In the genomic region with DNA sequence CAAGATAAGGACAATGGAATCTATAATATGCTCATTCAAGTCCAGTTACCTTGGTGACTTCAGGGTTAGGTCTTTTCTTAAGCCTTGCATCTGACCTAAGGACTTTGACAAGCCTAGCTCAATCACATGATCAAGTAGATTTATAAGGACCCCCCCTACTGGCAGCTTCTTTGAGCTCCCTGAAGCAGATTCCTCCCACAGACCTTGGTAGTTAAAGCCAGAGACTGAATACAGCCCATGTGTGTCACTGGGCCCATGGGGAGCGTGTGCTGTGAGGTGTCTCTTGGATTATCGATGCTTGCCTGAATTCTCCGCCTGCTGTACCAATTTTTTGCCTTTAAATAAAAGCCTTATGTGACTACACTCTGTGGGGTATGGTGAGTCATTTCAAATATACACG, we compare ENCODE assay signal across 1 cellular context.
TF ChIP-seq lines count a peak whose summit lies in the region.

No MANE protein-coding gene starts in this region.

TF ChIP-seq in HepG2, 621 proteins besides CTCF, POLR2A, EP300 and RAD21 (continued from another document):
- TF ChIP-seq, protein P1, sequence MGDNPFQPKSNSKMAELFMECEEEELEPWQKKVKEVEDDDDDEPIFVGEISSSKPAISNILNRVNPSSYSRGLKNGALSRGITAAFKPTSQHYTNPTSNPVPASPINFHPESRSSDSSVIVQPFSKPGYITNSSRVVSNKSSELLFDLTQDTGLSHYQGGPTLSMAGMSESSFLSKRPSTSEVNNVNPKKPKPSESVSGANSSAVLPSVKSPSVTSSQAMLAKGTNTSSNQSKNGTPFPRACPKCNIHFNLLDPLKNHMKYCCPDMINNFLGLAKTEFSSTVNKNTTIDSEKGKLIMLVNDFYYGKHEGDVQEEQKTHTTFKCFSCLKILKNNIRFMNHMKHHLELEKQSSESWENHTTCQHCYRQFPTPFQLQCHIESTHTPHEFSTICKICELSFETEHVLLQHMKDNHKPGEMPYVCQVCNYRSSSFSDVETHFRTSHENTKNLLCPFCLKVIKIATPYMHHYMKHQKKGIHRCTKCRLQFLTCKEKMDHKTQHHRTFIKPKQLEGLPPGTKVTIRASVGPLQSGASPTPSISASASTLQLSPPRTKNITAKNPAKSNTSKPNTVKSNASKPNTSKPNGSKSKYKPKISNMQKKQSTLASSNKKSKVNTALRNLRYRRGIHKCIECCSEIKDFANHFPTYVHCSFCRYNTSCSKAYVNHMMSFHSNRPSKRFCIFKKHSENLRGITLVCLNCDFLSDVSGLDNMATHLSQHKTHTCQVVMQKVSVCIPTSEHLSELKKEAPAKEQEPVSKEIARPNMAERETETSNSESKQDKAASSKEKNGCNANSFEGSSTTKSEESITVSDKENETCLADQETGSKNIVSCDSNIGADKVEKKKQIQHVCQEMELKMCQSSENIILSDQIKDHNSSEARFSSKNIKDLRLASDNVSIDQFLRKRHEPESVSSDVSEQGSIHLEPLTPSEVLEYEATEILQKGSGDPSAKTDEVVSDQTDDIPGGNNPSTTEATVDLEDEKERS (CRISPR knock-in tag; IDR thresholded peaks at IDR 0.05) = no peak
- no peak for TF ChIP-seq ZNF557 (CRISPR knock-in tag; IDR thresholded peaks at IDR 0.05)
- no peak for TF ChIP-seq ATM (IDR thresholded peaks at IDR 0.05; ENCODE audit: borderline replicate concordance)
- TF ChIP-seq TOE1 (CRISPR knock-in tag; IDR thresholded peaks at IDR 0.05) = no peak
- TF ChIP-seq, protein P2, sequence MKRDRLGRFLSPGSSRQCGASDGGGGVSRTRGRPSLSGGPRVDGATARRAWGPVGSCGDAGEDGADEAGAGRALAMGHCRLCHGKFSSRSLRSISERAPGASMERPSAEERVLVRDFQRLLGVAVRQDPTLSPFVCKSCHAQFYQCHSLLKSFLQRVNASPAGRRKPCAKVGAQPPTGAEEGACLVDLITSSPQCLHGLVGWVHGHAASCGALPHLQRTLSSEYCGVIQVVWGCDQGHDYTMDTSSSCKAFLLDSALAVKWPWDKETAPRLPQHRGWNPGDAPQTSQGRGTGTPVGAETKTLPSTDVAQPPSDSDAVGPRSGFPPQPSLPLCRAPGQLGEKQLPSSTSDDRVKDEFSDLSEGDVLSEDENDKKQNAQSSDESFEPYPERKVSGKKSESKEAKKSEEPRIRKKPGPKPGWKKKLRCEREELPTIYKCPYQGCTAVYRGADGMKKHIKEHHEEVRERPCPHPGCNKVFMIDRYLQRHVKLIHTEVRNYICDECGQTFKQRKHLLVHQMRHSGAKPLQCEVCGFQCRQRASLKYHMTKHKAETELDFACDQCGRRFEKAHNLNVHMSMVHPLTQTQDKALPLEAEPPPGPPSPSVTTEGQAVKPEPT (CRISPR knock-in tag; IDR thresholded peaks at IDR 0.05; ENCODE audit: low read depth) = no peak
- TF ChIP-seq ZNF33A (CRISPR knock-in tag; IDR thresholded peaks at IDR 0.05; ENCODE audit: borderline replicate concordance) = no peak
- TF ChIP-seq ELF4 (CRISPR knock-in tag; IDR thresholded peaks at IDR 0.05; ENCODE audit: borderline replicate concordance) = no peak
- TF ChIP-seq ZBTB21 (CRISPR knock-in tag; IDR thresholded peaks at IDR 0.05) = no peak
- TF ChIP-seq, protein P3, sequence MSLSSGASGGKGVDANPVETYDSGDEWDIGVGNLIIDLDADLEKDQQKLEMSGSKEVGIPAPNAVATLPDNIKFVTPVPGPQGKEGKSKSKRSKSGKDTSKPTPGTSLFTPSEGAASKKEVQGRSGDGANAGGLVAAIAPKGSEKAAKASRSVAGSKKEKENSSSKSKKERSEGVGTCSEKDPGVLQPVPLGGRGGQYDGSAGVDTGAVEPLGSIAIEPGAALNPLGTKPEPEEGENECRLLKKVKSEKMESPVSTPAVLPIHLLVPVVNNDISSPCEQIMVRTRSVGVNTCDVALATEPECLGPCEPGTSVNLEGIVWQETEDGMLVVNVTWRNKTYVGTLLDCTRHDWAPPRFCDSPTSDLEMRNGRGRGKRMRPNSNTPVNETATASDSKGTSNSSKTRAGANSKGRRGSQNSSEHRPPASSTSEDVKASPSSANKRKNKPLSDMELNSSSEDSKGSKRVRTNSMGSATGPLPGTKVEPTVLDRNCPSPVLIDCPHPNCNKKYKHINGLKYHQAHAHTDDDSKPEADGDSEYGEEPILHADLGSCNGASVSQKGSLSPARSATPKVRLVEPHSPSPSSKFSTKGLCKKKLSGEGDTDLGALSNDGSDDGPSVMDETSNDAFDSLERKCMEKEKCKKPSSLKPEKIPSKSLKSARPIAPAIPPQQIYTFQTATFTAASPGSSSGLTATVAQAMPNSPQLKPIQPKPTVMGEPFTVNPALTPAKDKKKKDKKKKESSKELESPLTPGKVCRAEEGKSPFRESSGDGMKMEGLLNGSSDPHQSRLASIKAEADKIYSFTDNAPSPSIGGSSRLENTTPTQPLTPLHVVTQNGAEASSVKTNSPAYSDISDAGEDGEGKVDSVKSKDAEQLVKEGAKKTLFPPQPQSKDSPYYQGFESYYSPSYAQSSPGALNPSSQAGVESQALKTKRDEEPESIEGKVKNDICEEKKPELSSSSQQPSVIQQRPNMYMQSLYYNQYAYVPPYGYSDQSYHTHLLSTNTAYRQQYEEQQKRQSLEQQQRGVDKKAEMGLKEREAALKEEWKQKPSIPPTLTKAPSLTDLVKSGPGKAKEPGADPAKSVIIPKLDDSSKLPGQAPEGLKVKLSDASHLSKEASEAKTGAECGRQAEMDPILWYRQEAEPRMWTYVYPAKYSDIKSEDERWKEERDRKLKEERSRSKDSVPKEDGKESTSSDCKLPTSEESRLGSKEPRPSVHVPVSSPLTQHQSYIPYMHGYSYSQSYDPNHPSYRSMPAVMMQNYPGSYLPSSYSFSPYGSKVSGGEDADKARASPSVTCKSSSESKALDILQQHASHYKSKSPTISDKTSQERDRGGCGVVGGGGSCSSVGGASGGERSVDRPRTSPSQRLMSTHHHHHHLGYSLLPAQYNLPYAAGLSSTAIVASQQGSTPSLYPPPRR (CRISPR knock-in tag; IDR thresholded peaks at IDR 0.05; ENCODE audit: borderline replicate concordance) = no peak
- no peak for TF ChIP-seq KAT8 (CRISPR knock-in tag; IDR thresholded peaks at IDR 0.05)
- TF ChIP-seq, protein P4, sequence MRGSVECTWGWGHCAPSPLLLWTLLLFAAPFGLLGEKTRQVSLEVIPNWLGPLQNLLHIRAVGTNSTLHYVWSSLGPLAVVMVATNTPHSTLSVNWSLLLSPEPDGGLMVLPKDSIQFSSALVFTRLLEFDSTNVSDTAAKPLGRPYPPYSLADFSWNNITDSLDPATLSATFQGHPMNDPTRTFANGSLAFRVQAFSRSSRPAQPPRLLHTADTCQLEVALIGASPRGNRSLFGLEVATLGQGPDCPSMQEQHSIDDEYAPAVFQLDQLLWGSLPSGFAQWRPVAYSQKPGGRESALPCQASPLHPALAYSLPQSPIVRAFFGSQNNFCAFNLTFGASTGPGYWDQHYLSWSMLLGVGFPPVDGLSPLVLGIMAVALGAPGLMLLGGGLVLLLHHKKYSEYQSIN (CRISPR knock-in tag; IDR thresholded peaks at IDR 0.05; ENCODE audit: borderline replicate concordance) = no peak
